Comparison of ENCODE assay signal across 20 cellular contexts in genomic region chr5:162703914-162704313, GRCh38.
A peak's percentile ranks its signal among the peaks of the same experiment; 100 is the strongest.
DNase-seq lines count a peak whose midpoint lies in the region; ATAC-seq and TF ChIP-seq lines count a peak whose summit lies in the region.
"Had no signal": no experiment of that assay in that cellular context is flagged by ENCODE, and none has a peak within 500 bp of the region (broad histone marks: within the 10 kb centered on the region; RNA-seq: fewer than 3 reads in every experiment).

No MANE protein-coding gene starts in this region.

- CTCF ChIA-PET in SK-N-SH (lab: Yijun Ruan, JAX): no interaction called here
- CTCF ChIA-PET in PC-9 (lab: Charles Lee): no interaction called here

- ATAC-seq in SK-N-SH treated with all-trans-retinoic acid at 6 μM for 48 hours: no peak

- intact Hi-C loops in PC-9 (cut with micrococcal nuclease; ENCODE audit: unreplicated experiment): no loop called here

- BruUV-seq in PC-9 (replicated peaks; lab: Mats Ljungman, UMichigan): no TSS peak

- POLR2A ChIA-PET in SK-N-SH (lab: Yijun Ruan, JAX) (no interaction called here), PC-9 (lab: Charles Lee; ENCODE audit: unreplicated experiment) (no interaction called here)

- WGBS in SK-N-SH (ENCODE audit: low lambda C conversion rate): 2% methylated on average over 2 of the region's 2 CpGs
- no CpG with 5 or more reads among the region's 2 CpGs for WGBS in neuronal stem cell (ENCODE audit: extremely low coverage in 2 of 2, insufficient read length in 2 of 2, insufficient replicate concordance in 1 of 2), 2 donors

- no peak overlapping the region for H4K8ac ChIP-seq in neuronal stem cell (ENCODE audit: low read depth, low read length)

- H3K4me2 ChIP-seq in SK-N-SH (no peak overlapping the region), neuronal stem cell (ENCODE audit: insufficient read depth, low read length, poor library complexity, severe bottlenecking) (no peak overlapping the region), PC-9 (no peak overlapping the region)

- H3K4me3 ChIP-seq in SK-N-SH (ENCODE audit: low read depth in 2 of 2, low read length in 1 of 2) (no peak overlapping the region), epithelial cell of esophagus (ENCODE audit: low read length) (no peak overlapping the region), neuronal stem cell (ENCODE audit: low read length in 2 of 2) (no peak overlapping the region), PC-9 (no peak overlapping the region)
- H3K4me3 ChIP-seq: HAP-1, MG63 had no signal

- H4K20me1 ChIP-seq in SK-N-SH (ENCODE audit: insufficient read depth) (no peaks in the 10 kb centered on the region), PC-9 (ENCODE audit: insufficient read depth) (no peaks in the 10 kb centered on the region)

- TF ChIP-seq CTCF in SK-N-SH (IDR thresholded peaks at IDR 0.05) (no peak), epithelial cell of esophagus (IDR thresholded peaks at IDR 0.05; ENCODE audit: insufficient read depth, low read depth, low read length, missing control alignments) (no peak), PC-9 (conservative IDR thresholded peaks at IDR 0.05) (no peak)

- H3K9me3 ChIP-seq in SK-N-SH: 0 out of 2 replicates have a peak, but pooled peaks cover 5% of the 10 kb centered on the region
- no peaks in the 10 kb centered on the region for H3K9me3 ChIP-seq in neuronal stem cell (replicated peaks in 1 of 2; ENCODE audit: control insufficient read depth in 2 of 2, insufficient read depth in 1 of 2, low read depth in 1 of 2, low read length in 2 of 2)
- H3K9me3 ChIP-seq in PC-9 (ENCODE audit: insufficient read depth, low read depth): no peaks in the 10 kb centered on the region
- H3K9me3 ChIP-seq: HAP-1, MG63 had no signal

- no peak for TF ChIP-seq RAD21 in SK-N-SH (IDR thresholded peaks at IDR 0.05; ENCODE audit: low read length)
- no peak for TF ChIP-seq RAD21 in Ishikawa (IDR thresholded peaks at IDR 0.05; ENCODE audit: low read depth)

- no peak overlapping the region for H2BK120ac ChIP-seq in neuronal stem cell (ENCODE audit: low read depth, low read length)

- no peak for TF ChIP-seq EP300 in SK-N-SH (IDR thresholded peaks at IDR 0.05; ENCODE audit: borderline replicate concordance in 1 of 2, low read depth in 1 of 2, low read length in 1 of 2)
- TF ChIP-seq EP300 in Ishikawa (IDR thresholded peaks at IDR 0.05; ENCODE audit: borderline replicate concordance): no peak

- no peak overlapping the region for H4K91ac ChIP-seq in neuronal stem cell (ENCODE audit: low read depth, low read length, poor library complexity)

- H2AK5ac ChIP-seq in neuronal stem cell (ENCODE audit: low read depth, low read length): no peak overlapping the region

- no peaks in the 10 kb centered on the region for H3K27me3 ChIP-seq in SK-N-SH (ENCODE audit: insufficient read depth)
- no peaks in the 10 kb centered on the region for H3K27me3 ChIP-seq in neuronal stem cell (ENCODE audit: control insufficient read depth in 3 of 3, insufficient read depth in 3 of 3, low read depth in 1 of 3, low read length in 3 of 3)
- H3K27me3 ChIP-seq in PC-9 (ENCODE audit: insufficient read depth, low read depth): no peaks in the 10 kb centered on the region
- H3K27me3 ChIP-seq: MG63 had no signal

- H3K9me2 ChIP-seq in SK-N-SH: no peaks in the 10 kb centered on the region
- H3K9me2 ChIP-seq in PC-9 (ENCODE audit: insufficient read depth): no peaks in the 10 kb centered on the region

- H2BK12ac ChIP-seq in neuronal stem cell (ENCODE audit: low read length): no peak overlapping the region

- H3K9ac ChIP-seq in SK-N-SH: no peak overlapping the region
- no peak overlapping the region for H3K9ac ChIP-seq in neuronal stem cell (ENCODE audit: low read depth, low read length, poor library complexity)

- H2BK15ac ChIP-seq in neuronal stem cell (ENCODE audit: low read length): no peak overlapping the region

- H3K79me1 ChIP-seq in neuronal stem cell (ENCODE audit: low read depth, low read length): no peaks in the 10 kb centered on the region

- no peak overlapping the region for H2BK5ac ChIP-seq in neuronal stem cell (ENCODE audit: low read length)

- no peaks in the 10 kb centered on the region for H3K4me1 ChIP-seq in SK-N-SH (ENCODE audit: control insufficient read depth in 1 of 2, insufficient read depth in 2 of 2, low read depth in 1 of 2, low read length in 1 of 2)
- no peaks in the 10 kb centered on the region for H3K4me1 ChIP-seq in neuronal stem cell (ENCODE audit: control insufficient read depth in 2 of 2, insufficient read depth in 1 of 2, low read depth in 1 of 2, low read length in 2 of 2)
- H3K4me1 ChIP-seq in PC-9 (replicated peaks; ENCODE audit: insufficient read depth): no peaks in the 10 kb centered on the region
- H3K4me1 ChIP-seq: HAP-1 had no signal

- H3K27ac ChIP-seq in SK-N-SH (ENCODE audit: low read depth in 2 of 2, low read length in 1 of 2) (no peak overlapping the region), neuronal stem cell (replicated peaks; ENCODE audit: low read length) (no peak overlapping the region), PC-9 (no peak overlapping the region)
- H3K27ac ChIP-seq: HL-60 had no signal

- no peak overlapping the region for H3K14ac ChIP-seq in neuronal stem cell (ENCODE audit: low read length)

- H3K36me3 ChIP-seq in SK-N-SH (replicated peaks in 1 of 2; ENCODE audit: control insufficient read depth in 1 of 2, insufficient read depth in 2 of 2, low read length in 1 of 2) (no peaks in the 10 kb centered on the region), neuronal stem cell (replicated peaks in 1 of 2; ENCODE audit: control insufficient read depth in 2 of 2, insufficient read depth in 2 of 2, low read length in 2 of 2) (no peaks in the 10 kb centered on the region), PC-9 (ENCODE audit: low read depth) (no peaks in the 10 kb centered on the region)
- H3K36me3 ChIP-seq: HAP-1, MG63 had no signal

- H3F3A ChIP-seq in SK-N-SH (replicated peaks; ENCODE audit: insufficient read depth) (no peaks in the 10 kb centered on the region), PC-9 (ENCODE audit: insufficient read depth, low read depth) (no peaks in the 10 kb centered on the region)

- DNase-seq in SK-N-SH (no peak), epithelial cell of esophagus (ENCODE audit: low read depth) (peak; percentile 0), neuronal stem cell (ENCODE audit: low spot score) (peak; percentile 8), PC-9 (no peak), NCI-H2029 treated with DMSO at 0.1 percent for 48 hours (lab: John Stamatoyannopoulos, UW) (no peak), occipital lobe (lab: John Stamatoyannopoulos, UW) (no peak)
- DNase-seq: CD4-positive, alpha-beta memory T cell; IMR-90; Karpas-422; MG63; NCI-H1092; NCI-H146; NCI-H2081; NCI-H2171 treated with DMSO at 0.1 percent for 48 hours; NCI-H446 treated with DMSO at 0.1 percent for 48 hours; SHP77 had no signal

- no peak overlapping the region for H3K18ac ChIP-seq in neuronal stem cell (ENCODE audit: low read length)

- H3K79me2 ChIP-seq in SK-N-SH (ENCODE audit: insufficient read depth): no peaks in the 10 kb centered on the region
- H3K79me2 ChIP-seq in PC-9 (ENCODE audit: low read depth): no peaks in the 10 kb centered on the region

- H2AFZ ChIP-seq in SK-N-SH (ENCODE audit: low read depth): no peak overlapping the region
- no peak overlapping the region for H2AFZ ChIP-seq in neuronal stem cell (ENCODE audit: low read length)
- H2AFZ ChIP-seq in PC-9: no peak overlapping the region

- H3K23ac ChIP-seq in neuronal stem cell (ENCODE audit: low read depth, low read length, poor library complexity): no peak overlapping the region

- H3K4ac ChIP-seq in neuronal stem cell (ENCODE audit: low read length): no peak overlapping the region

TF ChIP-seq in Ishikawa, 13 proteins besides CTCF, POLR2A, EP300 and RAD21:
- TF ChIP-seq USF1 (IDR thresholded peaks at IDR 0.05) (no peak), FOXM1 (IDR thresholded peaks at IDR 0.05; ENCODE audit: borderline replicate concordance, low read depth) (no peak)
- TF ChIP-seq, protein P1, sequence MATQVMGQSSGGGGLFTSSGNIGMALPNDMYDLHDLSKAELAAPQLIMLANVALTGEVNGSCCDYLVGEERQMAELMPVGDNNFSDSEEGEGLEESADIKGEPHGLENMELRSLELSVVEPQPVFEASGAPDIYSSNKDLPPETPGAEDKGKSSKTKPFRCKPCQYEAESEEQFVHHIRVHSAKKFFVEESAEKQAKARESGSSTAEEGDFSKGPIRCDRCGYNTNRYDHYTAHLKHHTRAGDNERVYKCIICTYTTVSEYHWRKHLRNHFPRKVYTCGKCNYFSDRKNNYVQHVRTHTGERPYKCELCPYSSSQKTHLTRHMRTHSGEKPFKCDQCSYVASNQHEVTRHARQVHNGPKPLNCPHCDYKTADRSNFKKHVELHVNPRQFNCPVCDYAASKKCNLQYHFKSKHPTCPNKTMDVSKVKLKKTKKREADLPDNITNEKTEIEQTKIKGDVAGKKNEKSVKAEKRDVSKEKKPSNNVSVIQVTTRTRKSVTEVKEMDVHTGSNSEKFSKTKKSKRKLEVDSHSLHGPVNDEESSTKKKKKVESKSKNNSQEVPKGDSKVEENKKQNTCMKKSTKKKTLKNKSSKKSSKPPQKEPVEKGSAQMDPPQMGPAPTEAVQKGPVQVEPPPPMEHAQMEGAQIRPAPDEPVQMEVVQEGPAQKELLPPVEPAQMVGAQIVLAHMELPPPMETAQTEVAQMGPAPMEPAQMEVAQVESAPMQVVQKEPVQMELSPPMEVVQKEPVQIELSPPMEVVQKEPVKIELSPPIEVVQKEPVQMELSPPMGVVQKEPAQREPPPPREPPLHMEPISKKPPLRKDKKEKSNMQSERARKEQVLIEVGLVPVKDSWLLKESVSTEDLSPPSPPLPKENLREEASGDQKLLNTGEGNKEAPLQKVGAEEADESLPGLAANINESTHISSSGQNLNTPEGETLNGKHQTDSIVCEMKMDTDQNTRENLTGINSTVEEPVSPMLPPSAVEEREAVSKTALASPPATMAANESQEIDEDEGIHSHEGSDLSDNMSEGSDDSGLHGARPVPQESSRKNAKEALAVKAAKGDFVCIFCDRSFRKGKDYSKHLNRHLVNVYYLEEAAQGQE (IDR thresholded peaks at IDR 0.05; ENCODE audit: low read depth): peak; percentile 71

Comparison
In these comparisons a context has a peak if more than half of its experiments do, and no peak if none do; other contexts are left out.
1. DNase-seq: peak in epithelial cell of esophagus (single experiment) and neuronal stem cell (single experiment); none in SK-N-SH (single experiment), PC-9 (0 of 2), NCI-H2029 treated with DMSO at 0.1 percent for 48 hours (single experiment) and occipital lobe (single experiment).